Comparison of ENCODE assay signal across 22 cellular contexts in genomic region chr7:152140560-152140959, GRCh38.
A peak's percentile ranks its signal among the peaks of the same experiment; 100 is the strongest.
DNase-seq lines count a peak whose midpoint lies in the region; ATAC-seq and TF ChIP-seq lines count a peak whose summit lies in the region.
"Had no signal": no experiment of that assay in that cellular context is flagged by ENCODE, and none has a peak within 500 bp of the region (broad histone marks: within the 10 kb centered on the region; RNA-seq: fewer than 3 reads in every experiment).

No MANE protein-coding gene starts in this region.

- intact Hi-C loops in activated CD4-positive, alpha-beta T cell treated with anti-CD3 and anti-CD28 coated beads for 36 hours (cut with DNase I, micrococcal nuclease), result loop anchor here in 1 of 2 experiments (10.0 kb wide), 2 partner anchors 294 to 534 kb away; partner anchors contain the start of genes KMT2C and XRCC2
- intact Hi-C loops in CD4-positive, alpha-beta T cell (cut with DNase I, micrococcal nuclease), result loop anchor here (10.0 kb wide), 2 partner anchors 206 to 566 kb away; no protein-coding TSS in a partner anchor

- no peak overlapping the region for H3K27ac ChIP-seq in CD4-positive, alpha-beta T cell (ENCODE audit: low read depth, low read length)
- H3K27ac ChIP-seq: KMS-11 had no signal

- ATAC-seq in activated CD4-positive, alpha-beta T cell treated with anti-CD3 and anti-CD28 coated beads for 36 hours, result no peak
- no peak for ATAC-seq in CD4-positive, alpha-beta T cell (ENCODE audit: poor library complexity)
- ATAC-seq in effector memory CD8-positive, alpha-beta T cell (replicated peaks), result no peak
- no peak for ATAC-seq in memory B cell (ENCODE audit: low read depth)
- ATAC-seq in GM21737 (IDR thresholded peaks at IDR 0.05; ENCODE audit: unreplicated experiment), result no peak
- ATAC-seq: HCT116, Panc1 had no signal

- POLR2A ChIA-PET in activated CD4-positive, alpha-beta T cell treated with anti-CD3 and anti-CD28 coated beads for 36 hours (lab: Charles Lee), result no interaction called here
- POLR2A ChIA-PET in CD4-positive, alpha-beta T cell (lab: Charles Lee), result no interaction called here

- peaks cover 37% of the 10 kb centered on the region for H3K4me1 Mint-ChIP-seq in activated CD4-positive, alpha-beta T cell treated with anti-CD3 and anti-CD28 coated beads for 36 hours
- peaks cover 44% of the 10 kb centered on the region for H3K4me1 Mint-ChIP-seq in CD4-positive, alpha-beta T cell (ENCODE audit: low read depth)
- H3K4me1 Mint-ChIP-seq in effector memory CD8-positive, alpha-beta T cell (ENCODE audit: low read depth in 2 of 2), result peaks cover 17 to 24% of the 10 kb centered on the region in 2 donors
- H3K4me1 Mint-ChIP-seq in memory B cell, result no peaks in the 10 kb centered on the region

- H3K9me3 Mint-ChIP-seq in activated CD4-positive, alpha-beta T cell treated with anti-CD3 and anti-CD28 coated beads for 36 hours (ENCODE audit: low read depth), result no peaks in the 10 kb centered on the region
- H3K9me3 Mint-ChIP-seq in CD4-positive, alpha-beta T cell, result no peaks in the 10 kb centered on the region
- no peaks in the 10 kb centered on the region for H3K9me3 Mint-ChIP-seq in effector memory CD8-positive, alpha-beta T cell
- H3K9me3 Mint-ChIP-seq in memory B cell, result no peaks in the 10 kb centered on the region

- H3K36me3 Mint-ChIP-seq in activated CD4-positive, alpha-beta T cell treated with anti-CD3 and anti-CD28 coated beads for 36 hours (ENCODE audit: low read depth), result peaks cover 59% of the 10 kb centered on the region
- peaks cover 72% of the 10 kb centered on the region for H3K36me3 Mint-ChIP-seq in CD4-positive, alpha-beta T cell (ENCODE audit: low read depth)
- peaks cover 64% of the 10 kb centered on the region for H3K36me3 Mint-ChIP-seq in effector memory CD8-positive, alpha-beta T cell (ENCODE audit: insufficient read depth)
- peaks cover 46% of the 10 kb centered on the region for H3K36me3 Mint-ChIP-seq in memory B cell

- H3K9me3 ChIP-seq in CD4-positive, alpha-beta T cell (ENCODE audit: control insufficient read depth, low read length), result no peaks in the 10 kb centered on the region

- no peak for DNase-seq in activated CD4-positive, alpha-beta T cell treated with anti-CD3 and anti-CD28 coated beads for 36 hours
- no peak for DNase-seq in activated CD4-positive, alpha-beta T cell treated with anti-CD3 and anti-CD28 coated beads, Interleukin-2, amount 50 U/mL, for 48 hours
- DNase-seq in CD4-positive, alpha-beta T cell, result no peak
- no peak for DNase-seq in effector memory CD8-positive, alpha-beta T cell
- DNase-seq in memory B cell (ENCODE audit: low spot score in 2 of 2) (no peak), HUDEP-2 (lab: John Stamatoyannopoulos, UW; ENCODE audit: unreplicated experiment in 76 of 76) (no peak)
- DNase-seq in activated CD8-positive, alpha-beta memory T cell treated with anti-CD3 and anti-CD28 coated beads for 24 hours, result no peak
- DNase-seq: 8988T, C1 segment of cervical spinal cord, EL, GF-D8, IMR-90, NCI-H1092 treated with DMSO at 0.1 percent for 48 hours, NCI-H1436 treated with DMSO at 0.1 percent for 48 hours, NCI-H1930, NCI-H2227 treated with DMSO at 0.1 percent for 48 hours, NCI-H510A treated with DMSO at 0.1 percent for 48 hours, NCI-H748 treated with DMSO at 0.1 percent for 48 hours had no signal

- H3K27ac Mint-ChIP-seq in activated CD4-positive, alpha-beta T cell treated with anti-CD3 and anti-CD28 coated beads for 36 hours, result peak overlapping the region; percentile 55
- H3K27ac Mint-ChIP-seq in CD4-positive, alpha-beta T cell, result peak overlapping the region; percentile 73
- H3K27ac Mint-ChIP-seq in effector memory CD8-positive, alpha-beta T cell, result peak overlapping the region; percentile 60 to 71
- peak overlapping the region; percentile 58 for H3K27ac Mint-ChIP-seq in memory B cell

- H3K27me3 Mint-ChIP-seq in activated CD4-positive, alpha-beta T cell treated with anti-CD3 and anti-CD28 coated beads for 36 hours, result no peaks in the 10 kb centered on the region
- no peaks in the 10 kb centered on the region for H3K27me3 Mint-ChIP-seq in CD4-positive, alpha-beta T cell
- no peaks in the 10 kb centered on the region for H3K27me3 Mint-ChIP-seq in effector memory CD8-positive, alpha-beta T cell
- H3K27me3 Mint-ChIP-seq in memory B cell, result no peaks in the 10 kb centered on the region

- TF ChIP-seq CTCF in CD4-positive, alpha-beta T cell (IDR thresholded peaks at IDR 0.05), result no peak

- H3K27me3 ChIP-seq in CD4-positive, alpha-beta T cell (ENCODE audit: control insufficient read depth, insufficient read depth, low read length), result no peaks in the 10 kb centered on the region

- no peak overlapping the region for H3K4me3 Mint-ChIP-seq in activated CD4-positive, alpha-beta T cell treated with anti-CD3 and anti-CD28 coated beads for 36 hours
- peak overlapping the region; percentile 4 for H3K4me3 Mint-ChIP-seq in CD4-positive, alpha-beta T cell
- no peak overlapping the region for H3K4me3 Mint-ChIP-seq in effector memory CD8-positive, alpha-beta T cell
- no peak overlapping the region for H3K4me3 Mint-ChIP-seq in memory B cell

- CTCF ChIA-PET in activated CD4-positive, alpha-beta T cell treated with anti-CD3 and anti-CD28 coated beads for 36 hours (lab: Charles Lee), result no interaction called here
- CTCF ChIA-PET in CD4-positive, alpha-beta T cell (lab: Charles Lee), result no interaction called here
